In genomic region chr10:43251664-43252165, GRCh38 we compare ENCODE assay signal across 2 cellular contexts.
TF ChIP-seq lines count a peak whose summit lies in the region.

No MANE protein-coding gene starts in this region.

TF ChIP-seq in HEK293, 187 proteins besides CTCF, POLR2A, EP300 and RAD21:
- TF ChIP-seq SCRT2 (tag by site-specific recombination; IDR thresholded peaks at IDR 0.05) (peak; percentile 84), ZBTB20 (tag by site-specific recombination; IDR thresholded peaks at IDR 0.05) (no peak), ZNF214 (tag by site-specific recombination; IDR thresholded peaks at IDR 0.05; ENCODE audit: borderline replicate concordance) (no peak), SCRT1 (tag by site-specific recombination; IDR thresholded peaks at IDR 0.05; ENCODE audit: borderline replicate concordance) (peak; percentile 74; the same call in 1 of the 2 replicates), YY2 (tag by site-specific recombination; IDR thresholded peaks at IDR 0.05) (no peak)

TF ChIP-seq in HepG2, 621 proteins besides CTCF, POLR2A, EP300 and RAD21:
- TF ChIP-seq KAT7 (CRISPR knock-in tag; IDR thresholded peaks at IDR 0.05; ENCODE audit: borderline replicate concordance) = no peak
- no peak for TF ChIP-seq MTA1 (CRISPR knock-in tag; IDR thresholded peaks at IDR 0.05; ENCODE audit: borderline replicate concordance)
- TF ChIP-seq ATF7 (IDR thresholded peaks at IDR 0.05) = no peak
- no peak for TF ChIP-seq ATF7 (CRISPR knock-in tag; IDR thresholded peaks at IDR 0.05)
- TF ChIP-seq CREBL2 (CRISPR knock-in tag; IDR thresholded peaks at IDR 0.05; ENCODE audit: borderline replicate concordance) = no peak
- TF ChIP-seq SYNCRIP (IDR thresholded peaks at IDR 0.05; ENCODE audit: insufficient read depth, low read depth, low read length) = no peak
- no peak for TF ChIP-seq ZNF362 (CRISPR knock-in tag; IDR thresholded peaks at IDR 0.05; ENCODE audit: borderline replicate concordance)
- TF ChIP-seq CCAR2 (optimal IDR thresholded peaks at IDR 0.05; ENCODE audit: low read depth, low read length) = no peak
- no peak for TF ChIP-seq ZNF598 (CRISPR knock-in tag; IDR thresholded peaks at IDR 0.05; ENCODE audit: borderline replicate concordance)
- no peak for TF ChIP-seq PRDM4 (CRISPR knock-in tag; IDR thresholded peaks at IDR 0.05; ENCODE audit: borderline replicate concordance)
- no peak for TF ChIP-seq TEF (CRISPR knock-in tag; IDR thresholded peaks at IDR 0.05)
- no peak for TF ChIP-seq ZC3H4 (CRISPR knock-in tag; IDR thresholded peaks at IDR 0.05; ENCODE audit: borderline replicate concordance)
- TF ChIP-seq PRMT3 (CRISPR knock-in tag; IDR thresholded peaks at IDR 0.05; ENCODE audit: borderline replicate concordance, low read depth) = no peak
- no peak for TF ChIP-seq ZBTB39 (CRISPR knock-in tag; IDR thresholded peaks at IDR 0.05)
- TF ChIP-seq ZBTB34 (CRISPR knock-in tag; IDR thresholded peaks at IDR 0.05) = no peak
- TF ChIP-seq TSC22D2 (CRISPR knock-in tag; IDR thresholded peaks at IDR 0.05; ENCODE audit: borderline replicate concordance) = no peak
- no peak for TF ChIP-seq ZBTB37 (CRISPR knock-in tag; IDR thresholded peaks at IDR 0.05)
- no peak for TF ChIP-seq MXI1 (IDR thresholded peaks at IDR 0.05; ENCODE audit: borderline replicate concordance, low read depth, low read length)
- no peak for TF ChIP-seq ZNF296 (CRISPR knock-in tag; conservative IDR thresholded peaks at IDR 0.05)
- no peak for TF ChIP-seq RFXANK (CRISPR knock-in tag; IDR thresholded peaks at IDR 0.05)
- TF ChIP-seq ATF2 (CRISPR knock-in tag; IDR thresholded peaks at IDR 0.05) = no peak
